In the genomic region with DNA sequence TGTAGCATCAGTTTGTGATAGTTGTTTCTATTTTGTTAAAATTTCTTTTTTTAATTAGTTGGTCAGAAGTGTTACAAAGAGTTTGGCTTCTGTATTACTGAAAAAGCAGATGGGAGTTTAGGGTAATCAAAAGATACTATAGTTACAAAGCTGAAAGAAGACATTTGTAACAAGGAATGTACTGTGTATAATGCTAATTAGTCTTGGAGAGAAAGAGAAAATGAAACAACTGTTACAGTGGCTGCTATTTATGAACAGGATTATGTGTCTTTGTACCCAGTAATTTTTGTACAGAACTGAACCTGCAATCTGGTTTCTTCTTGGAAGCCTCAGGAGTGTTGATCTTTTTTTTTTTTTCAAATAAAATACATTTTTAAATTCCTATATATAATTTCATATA, we compare ENCODE assay signal across 1 cellular context.
TF ChIP-seq lines count a peak whose summit lies in the region.

No MANE protein-coding gene starts in this region.

TF ChIP-seq in HepG2, 621 proteins besides CTCF, POLR2A, EP300 and RAD21 (continued from another document):
- TF ChIP-seq CREB1 (IDR thresholded peaks at IDR 0.05) (no peak), CREB1 (CRISPR knock-in tag; IDR thresholded peaks at IDR 0.05) (no peak), ZNF337 (CRISPR knock-in tag; IDR thresholded peaks at IDR 0.05; ENCODE audit: borderline replicate concordance, low read depth) (no peak), ZNF563 (CRISPR knock-in tag; IDR thresholded peaks at IDR 0.05) (no peak), REXO4 (CRISPR knock-in tag; IDR thresholded peaks at IDR 0.05; ENCODE audit: borderline replicate concordance) (no peak), ZNF616 (CRISPR knock-in tag; IDR thresholded peaks at IDR 0.05; ENCODE audit: low read depth) (no peak), ZNF572 (CRISPR knock-in tag; IDR thresholded peaks at IDR 0.05) (no peak), ZNF670 (CRISPR knock-in tag; IDR thresholded peaks at IDR 0.05; ENCODE audit: borderline replicate concordance) (no peak), ZNF598 (CRISPR knock-in tag; IDR thresholded peaks at IDR 0.05; ENCODE audit: borderline replicate concordance) (no peak), SMAD9 (CRISPR knock-in tag; IDR thresholded peaks at IDR 0.05) (no peak)
- TF ChIP-seq, protein P1, sequence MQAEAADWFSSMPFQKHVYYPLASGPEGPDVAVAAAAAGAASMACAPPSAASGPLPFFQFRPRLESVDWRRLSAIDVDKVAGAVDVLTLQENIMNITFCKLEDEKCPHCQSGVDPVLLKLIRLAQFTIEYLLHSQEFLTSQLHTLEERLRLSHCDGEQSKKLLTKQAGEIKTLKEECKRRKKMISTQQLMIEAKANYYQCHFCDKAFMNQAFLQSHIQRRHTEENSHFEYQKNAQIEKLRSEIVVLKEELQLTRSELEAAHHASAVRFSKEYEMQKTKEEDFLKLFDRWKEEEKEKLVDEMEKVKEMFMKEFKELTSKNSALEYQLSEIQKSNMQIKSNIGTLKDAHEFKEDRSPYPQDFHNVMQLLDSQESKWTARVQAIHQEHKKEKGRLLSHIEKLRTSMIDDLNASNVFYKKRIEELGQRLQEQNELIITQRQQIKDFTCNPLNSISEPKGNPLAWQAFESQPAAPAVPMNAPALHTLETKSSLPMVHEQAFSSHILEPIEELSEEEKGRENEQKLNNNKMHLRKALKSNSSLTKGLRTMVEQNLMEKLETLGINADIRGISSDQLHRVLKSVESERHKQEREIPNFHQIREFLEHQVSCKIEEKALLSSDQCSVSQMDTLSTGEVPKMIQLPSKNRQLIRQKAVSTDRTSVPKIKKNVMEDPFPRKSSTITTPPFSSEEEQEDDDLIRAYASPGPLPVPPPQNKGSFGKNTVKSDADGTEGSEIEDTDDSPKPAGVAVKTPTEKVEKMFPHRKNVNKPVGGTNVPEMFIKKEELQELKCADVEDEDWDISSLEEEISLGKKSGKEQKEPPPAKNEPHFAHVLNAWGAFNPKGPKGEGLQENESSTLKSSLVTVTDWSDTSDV (CRISPR knock-in tag; IDR thresholded peaks at IDR 0.05), result no peak
